Comparison of ENCODE assay signal across 18 cellular contexts in genomic region chrX:115588180-115588579, GRCh38.
"Had no signal": no experiment of that assay in that cellular context is flagged by ENCODE, and none has a peak within 500 bp of the region (broad histone marks: within the 10 kb centered on the region; RNA-seq: fewer than 3 reads in every experiment).

No MANE protein-coding gene starts in this region.

- H3K36me3 Mint-ChIP-seq: activated naive CD4-positive, alpha-beta T cell treated with anti-CD3 and anti-CD28 coated beads, Interleukin-2, amount 50 U/mL, for 72 hours; natural killer cell treated with Interleukin-12 subunit alpha and Interleukin-12 subunit beta and Interleukin-15 and Interleukin-18, amount 100 ng/mL, for 72 hours; stimulated activated naive B cell treated with anti-CD40 and anti-IgM and Interleukin-4, amounts not matched to agents 10 μg/mL and 1 μg/mL and 100 μg/mL, for 72 hours had no signal

- ATAC-seq: activated naive CD4-positive, alpha-beta T cell treated with anti-CD3 and anti-CD28 coated beads, Interleukin-2, amount 50 U/mL, for 72 hours; left colon; natural killer cell treated with Interleukin-12 subunit alpha and Interleukin-12 subunit beta and Interleukin-15 and Interleukin-18, amount 100 ng/mL, for 72 hours; stimulated activated naive B cell treated with anti-CD40 and anti-IgM and Interleukin-4, amounts not matched to agents 10 μg/mL and 1 μg/mL and 100 μg/mL, for 72 hours had no signal

- FAIRE-seq: islet of Langerhans had no signal

- H3K9me3 Mint-ChIP-seq: activated naive CD4-positive, alpha-beta T cell treated with anti-CD3 and anti-CD28 coated beads, Interleukin-2, amount 50 U/mL, for 72 hours; natural killer cell treated with Interleukin-12 subunit alpha and Interleukin-12 subunit beta and Interleukin-15 and Interleukin-18, amount 100 ng/mL, for 72 hours; stimulated activated naive B cell treated with anti-CD40 and anti-IgM and Interleukin-4, amounts not matched to agents 10 μg/mL and 1 μg/mL and 100 μg/mL, for 72 hours had no signal

- H3K27me3 ChIP-seq: cardiac muscle cell, neutrophil, uterus had no signal

- H3K9ac ChIP-seq: parathyroid adenoma had no signal

- H3K4me1 Mint-ChIP-seq: stimulated activated naive B cell treated with anti-CD40 and anti-IgM and Interleukin-4, amounts not matched to agents 10 μg/mL and 1 μg/mL and 100 μg/mL, for 72 hours had no signal

- DNase-seq: activated CD4-positive, alpha-beta T cell treated with anti-CD3 and anti-CD28 coated beads for 1 hour; activated CD8-positive, alpha-beta memory T cell treated with anti-CD3 and anti-CD28 coated beads for 24 hours; activated gamma-delta T cell treated with Interleukin-2 at 50 U/mL for 16 hours; dorsolateral prefrontal cortex; endodermal cell; left colon; stimulated activated naive B cell treated with anti-CD40 and anti-IgM and Interleukin-4, amounts not matched to agents 10 μg/mL and 1 μg/mL and 100 μg/mL, for 72 hours; T-helper 2 cell; uterus; WERI-Rb-1 had no signal

- H3K4me3 ChIP-seq: cardiac muscle cell, dorsolateral prefrontal cortex, lung, tibial nerve, uterus had no signal

- H3K4me1 ChIP-seq: parathyroid adenoma had no signal

- H3K4me3 Mint-ChIP-seq: endodermal cell; natural killer cell treated with Interleukin-12 subunit alpha and Interleukin-12 subunit beta and Interleukin-15 and Interleukin-18, amount 100 ng/mL, for 72 hours; stimulated activated naive B cell treated with anti-CD40 and anti-IgM and Interleukin-4, amounts not matched to agents 10 μg/mL and 1 μg/mL and 100 μg/mL, for 72 hours had no signal

- H3K9me3 ChIP-seq: neutrophil, tibial nerve, uterus had no signal

- H3K79me2 ChIP-seq: parathyroid adenoma had no signal

- H3K27ac ChIP-seq: cardiac muscle cell, neutrophil, parathyroid adenoma, WERI-Rb-1 had no signal

- H2AFZ ChIP-seq: parathyroid adenoma had no signal

- H3K27ac Mint-ChIP-seq: activated naive CD4-positive, alpha-beta T cell treated with anti-CD3 and anti-CD28 coated beads, Interleukin-2, amount 50 U/mL, for 72 hours; endodermal cell; natural killer cell treated with Interleukin-12 subunit alpha and Interleukin-12 subunit beta and Interleukin-15 and Interleukin-18, amount 100 ng/mL, for 72 hours; stimulated activated naive B cell treated with anti-CD40 and anti-IgM and Interleukin-4, amounts not matched to agents 10 μg/mL and 1 μg/mL and 100 μg/mL, for 72 hours had no signal

- H3K36me3 ChIP-seq: cardiac muscle cell, neutrophil, tibial nerve, uterus, WERI-Rb-1 had no signal
